In genomic region chr6:6564154-6564553, GRCh38 we compare ENCODE assay signal across 20 cellular contexts. TPM values are rescaled to one million over a fixed set of nuclear protein-coding genes. Genes with fewer than 3 reads are reported as not detected.
A peak's percentile ranks its signal among the peaks of the same experiment; 100 is the strongest.
DNase-seq lines count a peak whose midpoint lies in the region; ATAC-seq and TF ChIP-seq lines count a peak whose summit lies in the region.
"Had no signal": no experiment of that assay in that cellular context is flagged by ENCODE, and none has a peak within 500 bp of the region (broad histone marks: within the 10 kb centered on the region; RNA-seq: fewer than 3 reads in every experiment).

No MANE protein-coding gene starts in this region.

- peaks cover 19% of the 10 kb centered on the region for H3K4me1 Mint-ChIP-seq in activated CD4-positive, alpha-beta memory T cell treated with anti-CD3 and anti-CD28 coated beads for 36 hours (ENCODE audit: low read depth)
- peaks cover 39% of the 10 kb centered on the region for H3K4me1 Mint-ChIP-seq in activated CD4-positive, alpha-beta memory T cell treated with anti-CD3 and anti-CD28 coated beads, Interleukin-2, amount 10 ng/mL, durations not matched to agents 7 days and 5 days
- H3K4me1 Mint-ChIP-seq in natural killer cell treated with Interleukin-12 subunit alpha and Interleukin-12 subunit beta and Interleukin-15 and Interleukin-18, amount 100 ng/mL, for 72 hours (ENCODE audit: low read depth in 2 of 2), result peaks cover 0 to 6% of the 10 kb centered on the region in 2 donors
- H3K4me1 Mint-ChIP-seq in natural killer cell, result peaks cover 0 to 11% of the 10 kb centered on the region in 2 donors
- peaks cover 21% of the 10 kb centered on the region for H3K4me1 Mint-ChIP-seq in activated naive CD8-positive, alpha-beta T cell treated with anti-CD3 and anti-CD28 coated beads, Interleukin-2, amount 10 ng/mL, durations not matched to agents 7 days and 5 days
- peaks cover 62% of the 10 kb centered on the region for H3K4me1 Mint-ChIP-seq in stimulated activated naive CD8-positive, alpha-beta T cell treated with anti-CD3 and anti-CD28 coated beads, Interleukin-15, amount 100 ng/mL, for 72 hours

- no peaks in the 10 kb centered on the region for H3K9me3 Mint-ChIP-seq in activated CD4-positive, alpha-beta memory T cell treated with anti-CD3 and anti-CD28 coated beads for 36 hours
- H3K9me3 Mint-ChIP-seq in activated CD4-positive, alpha-beta memory T cell treated with anti-CD3 and anti-CD28 coated beads, Interleukin-2, amount 10 ng/mL, durations not matched to agents 7 days and 5 days, result peaks cover 6% of the 10 kb centered on the region
- H3K9me3 Mint-ChIP-seq in natural killer cell treated with Interleukin-12 subunit alpha and Interleukin-12 subunit beta and Interleukin-15 and Interleukin-18, amount 100 ng/mL, for 72 hours, result no peaks in the 10 kb centered on the region
- H3K9me3 Mint-ChIP-seq in natural killer cell, result no peaks in the 10 kb centered on the region
- H3K9me3 Mint-ChIP-seq in activated naive CD8-positive, alpha-beta T cell treated with anti-CD3 and anti-CD28 coated beads, Interleukin-2, amount 10 ng/mL, durations not matched to agents 7 days and 5 days, result peaks cover 12% of the 10 kb centered on the region
- H3K9me3 Mint-ChIP-seq in stimulated activated naive CD8-positive, alpha-beta T cell treated with anti-CD3 and anti-CD28 coated beads, Interleukin-15, amount 100 ng/mL, for 72 hours, result peaks cover 12 to 20% of the 10 kb centered on the region in 2 donors

- H3K27me3 Mint-ChIP-seq in activated CD4-positive, alpha-beta memory T cell treated with anti-CD3 and anti-CD28 coated beads for 36 hours, result peaks cover 7% of the 10 kb centered on the region
- H3K27me3 Mint-ChIP-seq in activated CD4-positive, alpha-beta memory T cell treated with anti-CD3 and anti-CD28 coated beads, Interleukin-2, amount 10 ng/mL, durations not matched to agents 7 days and 5 days, result peaks cover 19% of the 10 kb centered on the region
- H3K27me3 Mint-ChIP-seq in natural killer cell treated with Interleukin-12 subunit alpha and Interleukin-12 subunit beta and Interleukin-15 and Interleukin-18, amount 100 ng/mL, for 72 hours, result peaks cover 12 to 16% of the 10 kb centered on the region in 2 donors
- peaks cover 12 to 15% of the 10 kb centered on the region in 2 donors for H3K27me3 Mint-ChIP-seq in natural killer cell (ENCODE audit: low read depth in 2 of 2)
- H3K27me3 Mint-ChIP-seq in activated naive CD8-positive, alpha-beta T cell treated with anti-CD3 and anti-CD28 coated beads, Interleukin-2, amount 10 ng/mL, durations not matched to agents 7 days and 5 days, result no peaks in the 10 kb centered on the region
- peaks cover 6% of the 10 kb centered on the region for H3K27me3 Mint-ChIP-seq in stimulated activated naive CD8-positive, alpha-beta T cell treated with anti-CD3 and anti-CD28 coated beads, Interleukin-15, amount 100 ng/mL, for 72 hours

- intact Hi-C loops in activated CD4-positive, alpha-beta memory T cell treated with anti-CD3 and anti-CD28 coated beads for 36 hours (cut with micrococcal nuclease), result no loop called here
- intact Hi-C loops in natural killer cell (cut with micrococcal nuclease), result no loop called here

- peak; percentile 35 for DNase-seq in activated CD4-positive, alpha-beta memory T cell treated with anti-CD3 and anti-CD28 coated beads for 36 hours
- DNase-seq in activated CD4-positive, alpha-beta memory T cell treated with anti-CD3 and anti-CD28 coated beads, Interleukin-2, amount 10 ng/mL, durations not matched to agents 7 days and 5 days, result no peak
- DNase-seq in natural killer cell treated with Interleukin-12 subunit alpha and Interleukin-12 subunit beta and Interleukin-15 and Interleukin-18, amount 100 ng/mL, for 72 hours (ENCODE audit: low spot score), result no peak
- no peak for DNase-seq in natural killer cell
- DNase-seq in activated naive CD8-positive, alpha-beta T cell treated with anti-CD3 and anti-CD28 coated beads, Interleukin-2, amount 10 ng/mL, durations not matched to agents 7 days and 5 days, result no peak
- peak in 1 of 2 donors; percentile 32 for DNase-seq in stimulated activated naive CD8-positive, alpha-beta T cell treated with anti-CD3 and anti-CD28 coated beads, Interleukin-15, amount 100 ng/mL, for 72 hours
- no peak for DNase-seq in effector CD4-positive, alpha-beta T cell
- DNase-seq: Calu3, DMS79 treated with DMSO at 0.1 percent for 48 hours, GF-D8, IMR-90, KG1, MG63, NCI-H1105 treated with DMSO at 0.1 percent for 48 hours, NCI-H2029, NCI-H446, NCI-H524 treated with DMSO at 0.1 percent for 48 hours, NCI-H774, PC-3 had no signal

- H3K4me3 Mint-ChIP-seq in activated CD4-positive, alpha-beta memory T cell treated with anti-CD3 and anti-CD28 coated beads for 36 hours, result no peak overlapping the region
- no peak overlapping the region for H3K4me3 Mint-ChIP-seq in activated CD4-positive, alpha-beta memory T cell treated with anti-CD3 and anti-CD28 coated beads, Interleukin-2, amount 10 ng/mL, durations not matched to agents 7 days and 5 days
- peak overlapping the region; percentile 10 for H3K4me3 Mint-ChIP-seq in natural killer cell treated with Interleukin-12 subunit alpha and Interleukin-12 subunit beta and Interleukin-15 and Interleukin-18, amount 100 ng/mL, for 72 hours
- no peak overlapping the region for H3K4me3 Mint-ChIP-seq in natural killer cell
- no peak overlapping the region for H3K4me3 Mint-ChIP-seq in activated naive CD8-positive, alpha-beta T cell treated with anti-CD3 and anti-CD28 coated beads, Interleukin-2, amount 10 ng/mL, durations not matched to agents 7 days and 5 days
- peak overlapping the region in 1 of 2 donors; percentile 20 for H3K4me3 Mint-ChIP-seq in stimulated activated naive CD8-positive, alpha-beta T cell treated with anti-CD3 and anti-CD28 coated beads, Interleukin-15, amount 100 ng/mL, for 72 hours

- TF ChIP-seq CTCF in natural killer cell (IDR thresholded peaks at IDR 0.05), result no peak

- H3K36me3 Mint-ChIP-seq in activated CD4-positive, alpha-beta memory T cell treated with anti-CD3 and anti-CD28 coated beads for 36 hours, result no peaks in the 10 kb centered on the region
- peaks cover 10% of the 10 kb centered on the region for H3K36me3 Mint-ChIP-seq in activated CD4-positive, alpha-beta memory T cell treated with anti-CD3 and anti-CD28 coated beads, Interleukin-2, amount 10 ng/mL, durations not matched to agents 7 days and 5 days (ENCODE audit: low read depth)
- H3K36me3 Mint-ChIP-seq in natural killer cell treated with Interleukin-12 subunit alpha and Interleukin-12 subunit beta and Interleukin-15 and Interleukin-18, amount 100 ng/mL, for 72 hours, result no peaks in the 10 kb centered on the region
- no peaks in the 10 kb centered on the region for H3K36me3 Mint-ChIP-seq in natural killer cell
- peaks cover 23% of the 10 kb centered on the region for H3K36me3 Mint-ChIP-seq in activated naive CD8-positive, alpha-beta T cell treated with anti-CD3 and anti-CD28 coated beads, Interleukin-2, amount 10 ng/mL, durations not matched to agents 7 days and 5 days

- no peak for ATAC-seq in natural killer cell treated with Interleukin-12 subunit alpha and Interleukin-12 subunit beta and Interleukin-15 and Interleukin-18, amount 100 ng/mL, for 72 hours
- ATAC-seq in natural killer cell, result no peak
- no peak for ATAC-seq in activated naive CD8-positive, alpha-beta T cell treated with anti-CD3 and anti-CD28 coated beads, Interleukin-2, amount 10 ng/mL, durations not matched to agents 7 days and 5 days (ENCODE audit: low read depth)
- peak; percentile 37 for ATAC-seq in stimulated activated naive CD8-positive, alpha-beta T cell treated with anti-CD3 and anti-CD28 coated beads, Interleukin-15, amount 100 ng/mL, for 72 hours
- ATAC-seq: PC-3 had no signal

- no peak overlapping the region for H3K27ac Mint-ChIP-seq in activated CD4-positive, alpha-beta memory T cell treated with anti-CD3 and anti-CD28 coated beads for 36 hours
- no peak overlapping the region for H3K27ac Mint-ChIP-seq in activated CD4-positive, alpha-beta memory T cell treated with anti-CD3 and anti-CD28 coated beads, Interleukin-2, amount 10 ng/mL, durations not matched to agents 7 days and 5 days
- peak overlapping the region in 1 of 2 donors; percentile 4 for H3K27ac Mint-ChIP-seq in natural killer cell treated with Interleukin-12 subunit alpha and Interleukin-12 subunit beta and Interleukin-15 and Interleukin-18, amount 100 ng/mL, for 72 hours
- H3K27ac Mint-ChIP-seq in natural killer cell, result no peak overlapping the region
- H3K27ac Mint-ChIP-seq in activated naive CD8-positive, alpha-beta T cell treated with anti-CD3 and anti-CD28 coated beads, Interleukin-2, amount 10 ng/mL, durations not matched to agents 7 days and 5 days, result peak overlapping the region; percentile 3
- no peak overlapping the region for H3K27ac Mint-ChIP-seq in stimulated activated naive CD8-positive, alpha-beta T cell treated with anti-CD3 and anti-CD28 coated beads, Interleukin-15, amount 100 ng/mL, for 72 hours

- POLR2A ChIA-PET in activated CD4-positive, alpha-beta memory T cell treated with anti-CD3 and anti-CD28 coated beads for 36 hours (lab: Charles Lee), result no interaction called here
- POLR2A ChIA-PET in activated CD4-positive, alpha-beta memory T cell treated with anti-CD3 and anti-CD28 coated beads, Interleukin-2, amount 10 ng/mL, durations not matched to agents 7 days and 5 days (lab: Charles Lee), result no interaction called here
- POLR2A ChIA-PET in activated naive CD8-positive, alpha-beta T cell treated with anti-CD3 and anti-CD28 coated beads, Interleukin-2, amount 10 ng/mL, durations not matched to agents 7 days and 5 days (lab: Charles Lee), result interaction anchor here (0.8 kb wide), 1 partner anchor 95 kb away, joined by 3 read pairs; no protein-coding TSS in a partner anchor

- CTCF ChIA-PET in activated CD4-positive, alpha-beta memory T cell treated with anti-CD3 and anti-CD28 coated beads for 36 hours (lab: Charles Lee), result no interaction called here
- CTCF ChIA-PET in activated CD4-positive, alpha-beta memory T cell treated with anti-CD3 and anti-CD28 coated beads, Interleukin-2, amount 10 ng/mL, durations not matched to agents 7 days and 5 days (lab: Charles Lee), result no interaction called here

RNA-seq across cellular contexts. Expression of gene LY86, which starts 24.4 kb away (rescaled TPM):
- total RNA-seq in activated CD4-positive, alpha-beta memory T cell treated with anti-CD3 and anti-CD28 coated beads for 36 hours, result under 1 TPM; 0.24 to 0.64 TPM
- total RNA-seq in activated CD4-positive, alpha-beta memory T cell treated with anti-CD3 and anti-CD28 coated beads, Interleukin-2, amount 10 ng/mL, durations not matched to agents 7 days and 5 days, result 1 to 10 TPM; 1.7 to 2.2 TPM
- under 1 TPM in 1 of 2 donors, not detected in 1; 0.61 TPM for total RNA-seq in natural killer cell treated with Interleukin-12 subunit alpha and Interleukin-12 subunit beta and Interleukin-15 and Interleukin-18, amount 100 ng/mL, for 72 hours
- total RNA-seq in natural killer cell, result 1 to 10 TPM; 2.0 to 5.1 (median 2.2) TPM
- total RNA-seq in activated naive CD8-positive, alpha-beta T cell treated with anti-CD3 and anti-CD28 coated beads, Interleukin-2, amount 10 ng/mL, durations not matched to agents 7 days and 5 days, result 1 to 10 TPM; 5.5 to 5.7 TPM
- total RNA-seq: A172, Calu3, IMR-90, PC-3 had no signal
